In genomic region chr2:43414586-43415125, GRCh38 we compare ENCODE assay signal across 14 cellular contexts.
A peak's percentile ranks its signal among the peaks of the same experiment; 100 is the strongest.
DNase-seq lines count a peak whose midpoint lies in the region; ATAC-seq, FAIRE-seq and TF ChIP-seq lines count a peak whose summit lies in the region.
"Had no signal": no experiment of that assay in that cellular context is flagged by ENCODE, and none has a peak within 500 bp of the region (broad histone marks: within the 10 kb centered on the region; RNA-seq: fewer than 3 reads in every experiment).

No MANE protein-coding gene starts in this region.

- in situ Hi-C loops in HepG2 (cut with HindIII; ENCODE audit: extremely low pct_ligation_motif_present, low pct_unique_long_range_greater_than_20kb), result no loop called here
- in situ Hi-C loops in mammary epithelial cell (cut with MboI; ENCODE audit: low sequenced_read_pairs in 2 of 2), result no loop called here

- H3K9ac ChIP-seq in HepG2 (ENCODE audit: insufficient read depth, low read depth, low read length) (no peak overlapping the region), mammary epithelial cell (ENCODE audit: insufficient read depth, low read length) (no peak overlapping the region)

- dilution Hi-C loops in mammary epithelial cell (cut with HindIII; ENCODE audit: low sequenced_read_pairs), result loop anchor here (5.0 kb wide), 1 partner anchor 33 kb away; no protein-coding TSS in a partner anchor

- BruUV-seq in HepG2 (replicated peaks; lab: Mats Ljungman, UMichigan), result no TSS peak
- no TSS peak for BruUV-seq in mammary epithelial cell (replicated peaks; lab: Mats Ljungman, UMichigan)

- peaks cover 1% of the 10 kb centered on the region for H3K27me3 Mint-ChIP-seq in endothelial cell (ENCODE audit: unreplicated experiment)
- H3K27me3 Mint-ChIP-seq: activated CD8-positive, alpha-beta memory T cell treated with anti-CD3 and anti-CD28 coated beads, Interleukin-2, amount 10 ng/mL, durations not matched to agents 7 days and 5 days had no signal

- H3K4me3 Mint-ChIP-seq in endothelial cell (ENCODE audit: unreplicated experiment), result no peak overlapping the region
- H3K4me3 Mint-ChIP-seq: activated CD8-positive, alpha-beta memory T cell treated with anti-CD3 and anti-CD28 coated beads, Interleukin-2, amount 10 ng/mL, durations not matched to agents 7 days and 5 days had no signal

- no peak for TF ChIP-seq POLR2A in HepG2 (IDR thresholded peaks at IDR 0.05; ENCODE audit: insufficient read depth in 1 of 2, low read depth in 2 of 2, low read length in 2 of 2)
- TF ChIP-seq POLR2A in right lobe of liver (IDR thresholded peaks at IDR 0.05), result no peak

- no peak for TF ChIP-seq EP300 in HepG2 (IDR thresholded peaks at IDR 0.05; ENCODE audit: low read depth in 2 of 2, low read length in 2 of 2)
- no peak for TF ChIP-seq EP300 in HepG2 (CRISPR knock-in tag; IDR thresholded peaks at IDR 0.05; ENCODE audit: borderline replicate concordance)

- H3K4me2 ChIP-seq in HepG2 (ENCODE audit: low read depth, low read length) (no peak overlapping the region), mammary epithelial cell (ENCODE audit: insufficient read depth, low read depth, low read length) (no peak overlapping the region)

- H3K4me3 ChIP-seq in HepG2 (replicated peaks in 1 of 3; ENCODE audit: insufficient read depth in 1 of 3, low read depth in 2 of 3, low read length in 3 of 3), result no peak overlapping the region
- H3K4me3 ChIP-seq in right lobe of liver, result no peak overlapping the region
- H3K4me3 ChIP-seq in psoas muscle, result no peak overlapping the region
- no peak overlapping the region for H3K4me3 ChIP-seq in mammary epithelial cell (replicated peaks in 1 of 3; ENCODE audit: insufficient read depth in 1 of 3, low read depth in 2 of 3, low read length in 3 of 3)

- intact Hi-C loops in HepG2 (cut with micrococcal nuclease; ENCODE audit: unreplicated experiment) (no loop called here), right lobe of liver (cut with DNase I) (no loop called here), psoas muscle (cut with DNase I) (loop anchor here in 1 of 2 donors (2.0 to 5.0 kb wide), 2 partner anchors 26 to 43 kb away; no protein-coding TSS in a partner anchor), mammary epithelial cell (cut with micrococcal nuclease) (no loop called here)

- DNase-seq in HepG2 (ENCODE audit: low spot score) (no peak), right lobe of liver (no peak), endothelial cell (ENCODE audit: low spot score) (no peak), psoas muscle (no peak), anterior cingulate cortex (lab: John Stamatoyannopoulos, UW) (no peak), GM19240 (ENCODE audit: insufficient read length, low spot score) (no peak), mammary epithelial cell (no peak)
- DNase-seq: activated CD8-positive, alpha-beta memory T cell treated with anti-CD3 and anti-CD28 coated beads, Interleukin-2, amount 10 ng/mL, durations not matched to agents 7 days and 5 days; NCI-H1436 treated with DMSO at 0.1 percent for 48 hours; NCI-H446; stimulated activated naive CD8-positive, alpha-beta T cell treated with anti-CD3 and anti-CD28 coated beads, Interleukin-15, Interleukin-2, amounts not matched to agents 100 U/mL and 50 U/mL, for 24 hours had no signal

- no peaks in the 10 kb centered on the region for H3K36me3 Mint-ChIP-seq in endothelial cell (ENCODE audit: low read depth, unreplicated experiment)

- peaks cover 13% of the 10 kb centered on the region for H3K4me1 Mint-ChIP-seq in endothelial cell (ENCODE audit: unreplicated experiment)
- H3K4me1 Mint-ChIP-seq: activated CD8-positive, alpha-beta memory T cell treated with anti-CD3 and anti-CD28 coated beads, Interleukin-2, amount 10 ng/mL, durations not matched to agents 7 days and 5 days had no signal

- no peak for TF ChIP-seq RAD21 in HepG2 (CRISPR knock-in tag; IDR thresholded peaks at IDR 0.05)

- CTCF ChIA-PET in HepG2 (lab: Yijun Ruan, JAX; ENCODE audit: low intra/inter-chr PET ratio, low total read pairs), result no interaction called here
- CTCF ChIA-PET in mammary epithelial cell (lab: Charles Lee; ENCODE audit: low non-redundant PET), result no interaction called here

- H3K9me3 ChIP-seq in HepG2 (ENCODE audit: low read length), result no peaks in the 10 kb centered on the region
- H3K9me3 ChIP-seq in right lobe of liver, result no peaks in the 10 kb centered on the region
- H3K9me3 ChIP-seq in psoas muscle, result no peaks in the 10 kb centered on the region
- no peaks in the 10 kb centered on the region for H3K9me3 ChIP-seq in mammary epithelial cell (replicated peaks; ENCODE audit: insufficient read depth, low read length)

- H2AFZ ChIP-seq in HepG2 (ENCODE audit: low read length), result no peak overlapping the region
- H2AFZ ChIP-seq in mammary epithelial cell (ENCODE audit: low read depth, low read length), result no peak overlapping the region

- no peaks in the 10 kb centered on the region for H3K36me3 ChIP-seq in HepG2 (replicated peaks in 1 of 2; ENCODE audit: control insufficient read depth in 1 of 2, insufficient read depth in 2 of 2, low read length in 2 of 2)
- H3K36me3 ChIP-seq in right lobe of liver, result no peaks in the 10 kb centered on the region
- H3K36me3 ChIP-seq in psoas muscle (ENCODE audit: insufficient read depth in 1 of 2, low read depth in 1 of 2), result no peaks in the 10 kb centered on the region
- no peaks in the 10 kb centered on the region for H3K36me3 ChIP-seq in mammary epithelial cell (ENCODE audit: insufficient read depth, low read length)

- POLR2A ChIA-PET in HepG2 (lab: Yijun Ruan, JAX), result no interaction called here

- H3K79me2 ChIP-seq in HepG2 (ENCODE audit: insufficient read depth, low read length) (no peaks in the 10 kb centered on the region), mammary epithelial cell (ENCODE audit: insufficient read depth, low read length) (no peaks in the 10 kb centered on the region)

- H3K27me3 ChIP-seq in HepG2 (ENCODE audit: control insufficient read depth in 1 of 2, insufficient read depth in 2 of 2, low read length in 2 of 2) (no peaks in the 10 kb centered on the region), right lobe of liver (no peaks in the 10 kb centered on the region), psoas muscle (ENCODE audit: insufficient read depth in 3 of 3, low read length in 2 of 3) (no peaks in the 10 kb centered on the region), mammary epithelial cell (ENCODE audit: insufficient read depth, low read length) (no peaks in the 10 kb centered on the region)

- H4K20me1 ChIP-seq in HepG2 (ENCODE audit: insufficient read depth, low read length), result no peaks in the 10 kb centered on the region
- H4K20me1 ChIP-seq in mammary epithelial cell (ENCODE audit: insufficient read depth, low read length), result no peaks in the 10 kb centered on the region

- 93% methylated on average over 4 of the region's 4 CpGs for WGBS in HepG2 (ENCODE audit: low lambda C conversion rate)
- 71% methylated on average over 4 of the region's 4 CpGs for WGBS in right lobe of liver (ENCODE audit: insufficient coverage, low coverage, low lambda C conversion rate, missing lambda C conversion rate)
- WGBS in psoas muscle, 3 donors, result 32 to 55% (median 48%) methylated on average over 4 of the region's 4 CpGs
- WGBS in mammary epithelial cell (ENCODE audit: low coverage, missing lambda C conversion rate), result 89% methylated on average over 4 of the region's 4 CpGs

- H3K9me3 Mint-ChIP-seq in endothelial cell (ENCODE audit: unreplicated experiment), result no peaks in the 10 kb centered on the region

- TF ChIP-seq CTCF in HepG2 (CRISPR knock-in tag; IDR thresholded peaks at IDR 0.05) (no peak), right lobe of liver (IDR thresholded peaks at IDR 0.05) (no peak), endothelial cell (IDR thresholded peaks at IDR 0.05; ENCODE audit: unreplicated experiment) (no peak), psoas muscle (IDR thresholded peaks at IDR 0.05) (no peak), mammary epithelial cell (conservative IDR thresholded peaks at IDR 0.05 in 1 of 2, IDR thresholded peaks at IDR 0.05 in 1 of 2; ENCODE audit: extremely low read depth in 1 of 2, insufficient read depth in 1 of 2, low read depth in 1 of 2, low read length in 2 of 2) (no peak)

- ATAC-seq in HepG2, result no peak
- no peak for ATAC-seq in right lobe of liver
- ATAC-seq in psoas muscle, result no peak
- ATAC-seq in GM19351 (IDR thresholded peaks at IDR 0.05; ENCODE audit: unreplicated experiment), result no peak
- ATAC-seq: activated CD8-positive, alpha-beta memory T cell treated with anti-CD3 and anti-CD28 coated beads, Interleukin-2, amount 10 ng/mL, durations not matched to agents 7 days and 5 days; left lobe of liver; stimulated activated naive CD8-positive, alpha-beta T cell treated with anti-CD3 and anti-CD28 coated beads, Interleukin-15, Interleukin-2, amounts not matched to agents 100 U/mL and 50 U/mL, for 24 hours had no signal

- H3K4me1 ChIP-seq in HepG2 (ENCODE audit: insufficient read depth, low read length) (peaks cover 41% of the 10 kb centered on the region), right lobe of liver (no peaks in the 10 kb centered on the region), psoas muscle (peaks cover 37% of the 10 kb centered on the region), mammary epithelial cell (ENCODE audit: insufficient read depth, low read length) (peaks cover 8% of the 10 kb centered on the region)

- peak overlapping the region; percentile 52 for H3K27ac Mint-ChIP-seq in endothelial cell (ENCODE audit: unreplicated experiment)
- H3K27ac Mint-ChIP-seq: activated CD8-positive, alpha-beta memory T cell treated with anti-CD3 and anti-CD28 coated beads, Interleukin-2, amount 10 ng/mL, durations not matched to agents 7 days and 5 days had no signal

- FAIRE-seq in HepG2 (lab: Jason Lieb, UNC), result no peak
- FAIRE-seq: HTR-8/SVneo had no signal

- no peak overlapping the region for H3K27ac ChIP-seq in HepG2 (ENCODE audit: extremely low read length, insufficient read depth, low read length)
- H3K27ac ChIP-seq in right lobe of liver, result no peak overlapping the region
- H3K27ac ChIP-seq in psoas muscle, result peak overlapping the region; percentile 46
- H3K27ac ChIP-seq in mammary epithelial cell (ENCODE audit: insufficient read depth, low read depth, low read length), result no peak overlapping the region

TF ChIP-seq in HepG2, 621 proteins besides CTCF, POLR2A, EP300 and RAD21:
- TF ChIP-seq ZNF652 (CRISPR knock-in tag; IDR thresholded peaks at IDR 0.05; ENCODE audit: borderline replicate concordance, low read depth), result peak; percentile 42; the same call in 1 of the 2 replicates
- no peak for TF ChIP-seq KAT8 (CRISPR knock-in tag; IDR thresholded peaks at IDR 0.05)
- TF ChIP-seq ZNF510 (CRISPR knock-in tag; IDR thresholded peaks at IDR 0.05; ENCODE audit: low read depth), result no peak
